ENCODE assay signal across 16 cellular contexts in the genomic region with DNA sequence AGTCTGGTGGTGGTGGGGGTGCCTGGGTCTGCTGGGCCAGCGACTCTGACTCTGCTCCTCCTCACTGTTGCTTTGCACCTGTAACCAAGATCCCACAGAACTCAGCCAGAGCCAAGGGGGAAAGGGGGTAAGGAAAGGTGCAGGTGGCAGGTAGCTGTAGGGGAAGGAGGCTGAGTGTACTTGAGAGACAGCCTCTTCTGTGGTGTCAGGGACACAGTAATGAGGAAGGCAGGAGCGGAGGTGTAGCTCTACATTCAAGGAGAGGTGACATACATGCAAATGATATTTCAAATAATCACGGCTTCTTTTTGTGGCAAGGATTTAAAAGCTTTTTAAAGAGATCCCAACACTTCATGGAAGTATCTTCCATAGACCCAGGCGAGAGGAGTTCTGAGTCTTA. TPM values are rescaled to one million over a fixed set of nuclear protein-coding genes. Genes with fewer than 3 reads are reported as not detected.
"Had no signal": no experiment of that assay in that cellular context is flagged by ENCODE, and none has a peak within 500 bp of the region (broad histone marks: within the 10 kb centered on the region; RNA-seq: fewer than 3 reads in every experiment).

No MANE protein-coding gene starts in this region.

- H3K4me1 ChIP-seq: esophagus muscularis mucosa, lower lobe of right lung, suprapubic skin, upper lobe of left lung had no signal

- H3K4me3 ChIP-seq: esophagus muscularis mucosa, lower lobe of right lung, SK-N-MC, skin epidermis, suprapubic skin, upper lobe of left lung had no signal

- H3K36me3 ChIP-seq: esophagus muscularis mucosa, lower lobe of right lung, neutrophil, suprapubic skin, upper lobe of left lung had no signal

- H3K27me3 ChIP-seq: neutrophil, suprapubic skin, upper lobe of left lung had no signal

- DNase-seq: activated CD4-positive, CD25-positive, alpha-beta regulatory T cell treated with anti-CD3 and anti-CD28 coated beads, Interleukin-2, amount 50 U/mL, for 72 hours; activated T-cell treated with anti-CD3 and anti-CD28 coated beads, Interleukin-2, amount 50 U/mL, for 48 hours; foreskin fibroblast; left cardiac atrium; lower lobe of right lung; midbrain; stimulated activated naive CD4-positive, alpha-beta T cell; upper lobe of left lung had no signal

- H3K27ac ChIP-seq: esophagus muscularis mucosa, lower lobe of right lung, neutrophil, SK-N-MC, skin epidermis, suprapubic skin, upper lobe of left lung had no signal

- ATAC-seq: left cardiac atrium, lower lobe of right lung, Right ventricle myocardium inferior had no signal

- H3K9me3 ChIP-seq: esophagus muscularis mucosa, lower lobe of right lung, neutrophil, suprapubic skin, upper lobe of left lung had no signal

RNA-seq across cellular contexts. Expression of gene NEUROD4, which starts 58.6 kb away (rescaled TPM):
- total RNA-seq: activated CD8-positive, alpha-beta memory T cell treated with anti-CD3 and anti-CD28 coated beads for 36 hours; astrocyte; esophagus muscularis mucosa; left cardiac atrium; lower lobe of right lung; Right ventricle myocardium inferior; suprapubic skin; upper lobe of left lung had no signal
